ENCODE assay signal across 8 cellular contexts in genomic region chr2:60794271-60794863, GRCh38. TPM values are rescaled to one million over a fixed set of nuclear protein-coding genes. Genes with fewer than 3 reads are reported as not detected.
DNase-seq lines count a peak whose midpoint lies in the region; ATAC-seq and TF ChIP-seq lines count a peak whose summit lies in the region.

No MANE protein-coding gene starts in this region.

- H3K4me1 ChIP-seq in cardiac muscle cell (ENCODE audit: low read depth) = no peaks in the 10 kb centered on the region
- peaks cover 25% of the 10 kb centered on the region for H3K4me1 ChIP-seq in OCI-LY7 (ENCODE audit: insufficient read depth, low read length, poor library complexity, severe bottlenecking)
- H3K4me1 ChIP-seq in esophagus muscularis mucosa = no peaks in the 10 kb centered on the region

- TF ChIP-seq CTCF in cardiac muscle cell (IDR thresholded peaks at IDR 0.05; ENCODE audit: low read depth, low read length) (peak; percentile 56), OCI-LY7 (conservative IDR thresholded peaks at IDR 0.05; ENCODE audit: low read length) (peak; percentile 96), esophagus muscularis mucosa (IDR thresholded peaks at IDR 0.05) (peak; percentile 30 to 47 (median 35)), retinal pigment epithelial cell (conservative IDR thresholded peaks at IDR 0.05; ENCODE audit: low read depth, low read length) (peak; percentile 49)

- no peak for ATAC-seq in HG02678 (IDR thresholded peaks at IDR 0.05; ENCODE audit: unreplicated experiment)

- intact Hi-C loops in cardiac septum (cut with DNase I) (no loop called here), OCI-LY7 (cut with micrococcal nuclease; ENCODE audit: unreplicated experiment) (loop anchor here (1.0 to 5.0 kb wide), 3 partner anchors 87 to 205 kb away; no protein-coding TSS in a partner anchor), esophagus muscularis mucosa (cut with DNase I) (no loop called here)

- TF ChIP-seq EP300 in esophagus muscularis mucosa (IDR thresholded peaks at IDR 0.05) = no peak

- no peaks in the 10 kb centered on the region for H3K79me2 ChIP-seq in OCI-LY7 (ENCODE audit: insufficient read depth, low read depth, low read length)

- BruUV-seq in OCI-LY7 (replicated peaks; lab: Mats Ljungman, UMichigan) = no TSS peak

- H3K9me3 ChIP-seq in cardiac muscle cell (ENCODE audit: low read depth) (no peaks in the 10 kb centered on the region), OCI-LY7 (ENCODE audit: low read length) (no peaks in the 10 kb centered on the region), esophagus muscularis mucosa (no peaks in the 10 kb centered on the region)

- H4K20me1 ChIP-seq in OCI-LY7 (ENCODE audit: insufficient read depth, low read length) = no peaks in the 10 kb centered on the region

- no peaks in the 10 kb centered on the region for H3K27me3 ChIP-seq in cardiac muscle cell
- no peaks in the 10 kb centered on the region for H3K27me3 ChIP-seq in esophagus muscularis mucosa

- H3K36me3 ChIP-seq in cardiac muscle cell (peaks cover 77% of the 10 kb centered on the region), OCI-LY7 (ENCODE audit: insufficient read depth, low read length) (peaks cover 90% of the 10 kb centered on the region), esophagus muscularis mucosa (peaks cover 40 to 98% (median 88%) of the 10 kb centered on the region in 4 donors)

- H3K27ac ChIP-seq in cardiac muscle cell = no peak overlapping the region
- no peak overlapping the region for H3K27ac ChIP-seq in OCI-LY7 (ENCODE audit: low read depth, low read length, poor library complexity, severe bottlenecking)
- no peak overlapping the region for H3K27ac ChIP-seq in esophagus muscularis mucosa (replicated peaks in 1 of 4)

- no peak for TF ChIP-seq POLR2A in esophagus muscularis mucosa (IDR thresholded peaks at IDR 0.05; ENCODE audit: low read depth)

- DNase-seq in cardiac muscle cell (ENCODE audit: low read depth in 1 of 2, low spot score in 1 of 2) = peak in 1 of 2 donors; percentile 48
- no peak for DNase-seq in cardiac septum (ENCODE audit: low spot score)
- DNase-seq in OCI-LY7 (ENCODE audit: low spot score) = peak; percentile 64
- no peak for DNase-seq in esophagus muscularis mucosa (ENCODE audit: extremely low spot score)
- no peak for DNase-seq in retinal pigment epithelial cell (ENCODE audit: low read depth)
- no peak for DNase-seq in activated CD4-positive, CD25-positive, alpha-beta regulatory T cell (lab: John Stamatoyannopoulos, UW)
- DNase-seq in NCI-H524 treated with DMSO at 0.1 percent for 48 hours (lab: John Stamatoyannopoulos, UW) = no peak

- no peak overlapping the region for H3K4me3 ChIP-seq in cardiac muscle cell
- H3K4me3 ChIP-seq in OCI-LY7 (ENCODE audit: low read depth, low read length, poor library complexity, severe bottlenecking) = no peak overlapping the region
- no peak overlapping the region for H3K4me3 ChIP-seq in esophagus muscularis mucosa
- no peak overlapping the region for H3K4me3 ChIP-seq in retinal pigment epithelial cell (ENCODE audit: low read length)

- H3K9me2 ChIP-seq in OCI-LY7 (ENCODE audit: insufficient read depth, low read length) = no peaks in the 10 kb centered on the region

- CTCF ChIA-PET in OCI-LY7 (lab: Charles Lee; ENCODE audit: unreplicated experiment) = no interaction called here

- H2AFZ ChIP-seq in OCI-LY7 (ENCODE audit: low read length) = no peak overlapping the region

- WGBS in esophagus muscularis mucosa = 73% methylated on average over 5 of the region's 5 CpGs

- POLR2A ChIA-PET in OCI-LY7 (lab: Charles Lee) = interaction anchor here (0.6 to 1.2 kb wide), 3 partner anchors 11 to 1972 kb away, joined by 3 to 4 read pairs (median 3); no protein-coding TSS in a partner anchor

- no peak overlapping the region for H3K4me2 ChIP-seq in OCI-LY7 (ENCODE audit: low read length)

RNA-seq across cellular contexts. Expression of gene PAPOLG, which starts 38.3 kb away (rescaled TPM):
- total RNA-seq in cardiac muscle cell (13.3 and 13.6 TPM in 2 replicates), cardiac septum (9.7 TPM), OCI-LY7 (2022) (14.6 and 21.9 TPM in 2 replicates), esophagus muscularis mucosa (10 to 100 TPM; 11.9 to 16.0 (median 13.9) TPM)
- 8.6 and 16.0 TPM in 2 replicates for polyA plus RNA-seq in cardiac muscle cell
- total RNA-seq in OCI-LY7 (2014; rRNA removed; shearing (Covaris generic)) = 9.6 and 15.0 TPM in 2 replicates

Comparison
In these comparisons a context has a peak if more than half of its experiments do, and no peak if none do; other contexts are left out.
1. CTCF ChIP-seq: peak in every context shown above with its lines; median percentile 96 in OCI-LY7; 56 in cardiac muscle cell; 49 in retinal pigment epithelial cell; 35 in esophagus muscularis mucosa.